Comparison of ENCODE assay signal across 17 cellular contexts in genomic region chr11:109856958-109857357, GRCh38.
DNase-seq lines count a peak whose midpoint lies in the region; ATAC-seq, FAIRE-seq and TF ChIP-seq lines count a peak whose summit lies in the region.
"Had no signal": no experiment of that assay in that cellular context is flagged by ENCODE, and none has a peak within 500 bp of the region (broad histone marks: within the 10 kb centered on the region; RNA-seq: fewer than 3 reads in every experiment).

No MANE protein-coding gene starts in this region.

- ATAC-seq in K562, result no peak
- no peak for ATAC-seq in GM21529 (IDR thresholded peaks at IDR 0.05; ENCODE audit: unreplicated experiment)
- ATAC-seq: CD8-positive, alpha-beta T cell had no signal

- H3K9ac ChIP-seq in K562 (ENCODE audit: insufficient read depth in 1 of 2, low read depth in 2 of 2, low read length in 2 of 2), result no peak overlapping the region
- H3K9ac ChIP-seq: BLaER1 treated with 17β-estradiol and CSF1 and Interleukin-3, amounts not matched to agents 10 nM and 100 nM had no signal

- no peak overlapping the region for H3K4me3 ChIP-seq in K562
- H3K4me3 ChIP-seq: BLaER1 treated with 17β-estradiol and CSF1 and Interleukin-3, amounts not matched to agents 10 nM and 100 nM had no signal

- H3K4me2 ChIP-seq in K562 (ENCODE audit: insufficient read depth, low read length), result no peak overlapping the region
- H3K4me2 ChIP-seq: BLaER1 treated with 17β-estradiol and CSF1 and Interleukin-3, amounts not matched to agents 10 nM and 100 nM had no signal

- H3K79me2 ChIP-seq in K562 (ENCODE audit: control insufficient read depth, insufficient read depth, low read length), result no peaks in the 10 kb centered on the region

- DNase-seq in GM12892 (ENCODE audit: insufficient read length) (no peak), M059J (ENCODE audit: low read depth) (peak; percentile 34), K562 (ENCODE audit: extremely low read depth in 1 of 4, low spot score in 3 of 4) (peak in 1 of 4 experiments; percentile 25), pons (ENCODE audit: low spot score) (no peak), ureter (ENCODE audit: low spot score) (no peak)
- DNase-seq in stimulated activated CD4-positive, alpha-beta T cell treated with anti-CD3 and anti-CD28 coated beads, Interleukin-4, amount 100 ng/mL, for 1 hour, result no peak
- DNase-seq: Calu3; CD8-positive, alpha-beta T cell; DMS79 treated with DMSO at 0.1 percent for 48 hours; H9 had no signal

- H3K4me1 ChIP-seq in K562 (replicated peaks in 1 of 2; ENCODE audit: control insufficient read depth in 2 of 2, insufficient read depth in 2 of 2, low read length in 2 of 2), result peaks cover 0 to 3% of the 10 kb centered on the region in 2 experiments; a peak in 1 of 5 replicates

- peak overlapping the region; percentile 56 for H2AFZ ChIP-seq in K562 (ENCODE audit: low read depth, low read length)

- no peak for TF ChIP-seq CTCF in K562 (IDR thresholded peaks at IDR 0.05 in 2 of 3, conservative IDR thresholded peaks at IDR 0.05 in 1 of 3; ENCODE audit: insufficient read depth in 2 of 3, low read depth in 1 of 3, low read length in 3 of 3)

- no peaks in the 10 kb centered on the region for H3K9me1 ChIP-seq in K562 (ENCODE audit: control insufficient read depth, insufficient read depth, low read length)

- in situ Hi-C loops in K562 (cut with MboI), result no loop called here

- POLR2A ChIA-PET in K562 (lab: Yijun Ruan, JAX), result no interaction called here

- no TSS peak for BruUV-seq in K562 (replicated peaks; lab: Mats Ljungman, UMichigan)

- H3K27me3 ChIP-seq in K562 (ENCODE audit: control insufficient read depth in 2 of 2, insufficient read depth in 2 of 2, low read length in 2 of 2), result no peaks in the 10 kb centered on the region
- H3K27me3 ChIP-seq: BLaER1 treated with 17β-estradiol and CSF1 and Interleukin-3, amounts not matched to agents 10 nM and 100 nM had no signal

- FAIRE-seq in GM12892 (lab: Jason Lieb, UNC) (peak; percentile 5), K562 (lab: Jason Lieb, UNC) (no peak)
- FAIRE-seq: G401.6, GM12891, GM18507, H1, HTR-8/SVneo had no signal

- intact Hi-C loops in K562 (cut with micrococcal nuclease), result loop anchor here (5.0 to 10.0 kb wide), 3 partner anchors 238 to 1160 kb away; partner anchors contain the start of gene ZC3H12C

- no peak for TF ChIP-seq RAD21 in K562 (CRISPR knock-in tag; conservative IDR thresholded peaks at IDR 0.05 in 1 of 2, IDR thresholded peaks at IDR 0.05 in 1 of 2)

- H3K9me3 ChIP-seq in K562 (replicated peaks; ENCODE audit: control insufficient read depth, insufficient read depth, low read depth, low read length), result no peaks in the 10 kb centered on the region; the same call in 1 of the 2 replicates
- H3K9me3 ChIP-seq: BLaER1 treated with 17β-estradiol and CSF1 and Interleukin-3, amounts not matched to agents 10 nM and 100 nM had no signal

- TF ChIP-seq POLR2A in GM12892 (IDR thresholded peaks at IDR 0.05; ENCODE audit: low read depth, low read length) (no peak), K562 (conservative IDR thresholded peaks at IDR 0.05) (no peak)

- no peaks in the 10 kb centered on the region for H4K20me1 ChIP-seq in K562 (replicated peaks; ENCODE audit: control insufficient read depth, insufficient read depth, low read length)
- H4K20me1 ChIP-seq: BLaER1 treated with 17β-estradiol and CSF1 and Interleukin-3, amounts not matched to agents 10 nM and 100 nM had no signal

- H3K36me3 ChIP-seq in K562 (ENCODE audit: control insufficient read depth, insufficient read depth, low read length), result no peaks in the 10 kb centered on the region
- H3K36me3 ChIP-seq: BLaER1 treated with 17β-estradiol and CSF1 and Interleukin-3, amounts not matched to agents 10 nM and 100 nM had no signal

- CTCF ChIA-PET in K562 (lab: Yijun Ruan, JAX; ENCODE audit: low intra/inter-chr PET ratio), result no interaction called here

- 0% methylated on average over 2 of the region's 2 CpGs for WGBS in K562 (ENCODE audit: insufficient coverage, low coverage, missing lambda C conversion rate)

- H3K27ac ChIP-seq in K562 (ENCODE audit: extremely low read depth, low read depth, low read length), result peak overlapping the region; percentile 35; the same call in 1 of the 3 replicates
- H3K27ac ChIP-seq: BLaER1 treated with 17β-estradiol and CSF1 and Interleukin-3, amounts not matched to agents 10 nM and 100 nM had no signal

- TF ChIP-seq EP300 in K562 (IDR thresholded peaks at IDR 0.05; ENCODE audit: low read length), result no peak

TF ChIP-seq in K562, 482 proteins besides CTCF, POLR2A, EP300 and RAD21:
- TF ChIP-seq C11orf30 (IDR thresholded peaks at IDR 0.05; ENCODE audit: low read depth) (0 out of 2 replicates have a peak, but pooled peaks have one; percentile 8), CBFA2T2 (conservative IDR thresholded peaks at IDR 0.05) (0 out of 2 replicates have a peak, but pooled peaks have one; percentile 9), ZNF668 (CRISPR knock-in tag; IDR thresholded peaks at IDR 0.05) (no peak), MAFG (tag; conservative IDR thresholded peaks at IDR 0.05) (0 out of 2 replicates have a peak, but pooled peaks have one; percentile 19), ZNF174 (CRISPR knock-in tag; IDR thresholded peaks at IDR 0.05) (no peak), NCOR1 (IDR thresholded peaks at IDR 0.05) (0 out of 2 replicates have a peak, but pooled peaks have one; percentile 20), PBX2 (CRISPR knock-in tag; IDR thresholded peaks at IDR 0.05; ENCODE audit: low read depth) (no peak), PBX2 (tag; conservative IDR thresholded peaks at IDR 0.05; ENCODE audit: low read depth) (peak; percentile 56), ATF3 (IDR thresholded peaks at IDR 0.05) (peak; percentile 26; the same call in 1 of the 2 replicates), ATF3 (CRISPR knock-in tag; conservative IDR thresholded peaks at IDR 0.05) (no peak), NFE2 (IDR thresholded peaks at IDR 0.05; ENCODE audit: low read depth) (peak; percentile 22; the same call in 1 of the 2 replicates), GTF2B (IDR thresholded peaks at IDR 0.05; ENCODE audit: extremely low read depth, insufficient read length) (no peak), MEF2D (tag; conservative IDR thresholded peaks at IDR 0.05; ENCODE audit: low read depth) (no peak), FOSL1 (tag; conservative IDR thresholded peaks at IDR 0.05) (peak; percentile 58), CBFA2T3 (IDR thresholded peaks at IDR 0.05) (peak; percentile 38; the same call in 1 of the 2 replicates), MEIS2 (IDR thresholded peaks at IDR 0.05; ENCODE audit: partially characterized antibody) (peak; percentile 46), THRB (CRISPR knock-in tag; conservative IDR thresholded peaks at IDR 0.05) (no peak), JUND (IDR thresholded peaks at IDR 0.05; ENCODE audit: borderline replicate concordance, low read depth, low read length) (peak; percentile 23; the same call in 1 of the 2 replicates), JUND (tag; IDR thresholded peaks at IDR 0.05; ENCODE audit: borderline replicate concordance, low read depth, low read length) (no peak)
